Comparison of ENCODE assay signal across 8 cellular contexts in genomic region chr16:70746040-70746707, GRCh38. TPM values are rescaled to one million over a fixed set of nuclear protein-coding genes. Genes with fewer than 3 reads are reported as not detected.
DNase-seq lines count a peak whose midpoint lies in the region; ATAC-seq and TF ChIP-seq lines count a peak whose summit lies in the region.

No MANE protein-coding gene starts in this region.

- H3K18ac ChIP-seq in H9 (ENCODE audit: insufficient read length, low read depth, low read length), result no peak overlapping the region

- H3K27ac ChIP-seq in PC-3 (ENCODE audit: low read length), result peak overlapping the region; percentile 99
- H3K27ac ChIP-seq in colonic mucosa, result peak overlapping the region; percentile 85
- H3K27ac ChIP-seq in H9 (ENCODE audit: insufficient read length, low read depth, low read length), result no peak overlapping the region

- H3K56ac ChIP-seq in H9 (ENCODE audit: insufficient read length, low read depth, low read length), result no peak overlapping the region

- no peak overlapping the region for H3K14ac ChIP-seq in H9 (ENCODE audit: insufficient read depth, low read length)

- POLR2A ChIA-PET in PC-3 (lab: Charles Lee; ENCODE audit: unreplicated experiment), result interaction anchor here (0.6 to 1.0 kb wide), 2 partner anchors 14 to 1100 kb away, joined by 3 to 6 read pairs; partner anchors contain the start of gene ATXN1L

- H2BK15ac ChIP-seq in H9 (ENCODE audit: low read depth, low read length), result no peak overlapping the region

- peak overlapping the region; percentile 12; the same call in 1 of the 2 replicates for H3K4me3 ChIP-seq in PC-3 (ENCODE audit: low read length)
- no peak overlapping the region for H3K4me3 ChIP-seq in colonic mucosa

- peaks cover 1% of the 10 kb centered on the region; the same call in 1 of the 2 replicates for H3K27me3 Mint-ChIP-seq in H9 (ENCODE audit: low read depth)

- H3K4me1 Mint-ChIP-seq in H9, result peaks cover 16 to 19% of the 10 kb centered on the region in 2 experiments

- no peaks in the 10 kb centered on the region for H3F3A ChIP-seq in PC-3 (ENCODE audit: low read length, unreplicated experiment)

- no peak overlapping the region for H2BK5ac ChIP-seq in H9 (ENCODE audit: insufficient read length, low read length)

- H3K27me3 ChIP-seq in PC-3 (ENCODE audit: low read length), result no peaks in the 10 kb centered on the region
- no peaks in the 10 kb centered on the region for H3K27me3 ChIP-seq in colonic mucosa
- H3K27me3 ChIP-seq in H9 (ENCODE audit: insufficient read depth, low read length), result no peaks in the 10 kb centered on the region

- H3K36me3 Mint-ChIP-seq in H9 (ENCODE audit: insufficient read depth in 1 of 3, low read depth in 3 of 3), result peaks cover 21 to 33% (median 26%) of the 10 kb centered on the region in 3 experiments

- H3K9me2 ChIP-seq in PC-3 (replicated peaks; ENCODE audit: low read length), result no peaks in the 10 kb centered on the region

- H4K8ac ChIP-seq in H9 (replicated peaks; ENCODE audit: insufficient read length, low read depth, low read length), result no peak overlapping the region

- BruUV-seq in PC-3 (replicated peaks; lab: Mats Ljungman, UMichigan), result TSS peak; percentile 73

- no peak overlapping the region; a peak in 1 of 5 replicates for H3K4me3 Mint-ChIP-seq in H9

- TF ChIP-seq CTCF in PC-3 (conservative IDR thresholded peaks at IDR 0.05; ENCODE audit: low read depth, low read length) (no peak), colonic mucosa (IDR thresholded peaks at IDR 0.05) (no peak), H9 (conservative IDR thresholded peaks at IDR 0.05) (no peak)

- no peak overlapping the region for H2BK20ac ChIP-seq in H9 (ENCODE audit: low read depth, low read length, poor library complexity, severe bottlenecking)

- no peak overlapping the region for H2BK120ac ChIP-seq in H9 (ENCODE audit: low read depth, low read length, poor library complexity, severe bottlenecking)

- no CpG with 5 or more reads among the region's 12 CpGs for WGBS in H9 (ENCODE audit: extremely low coverage, insufficient read length, low lambda C conversion rate)

- H3T11ph ChIP-seq in H9 (ENCODE audit: low read length), result no peak overlapping the region

- DNase-seq in GM03348 (ENCODE audit: low spot score) (peak; percentile 90), PC-3 (peak; percentile 73), colonic mucosa (peak; percentile 69), myocyte (ENCODE audit: low read depth) (peak; percentile 81), middle frontal gyrus (ENCODE audit: extremely low spot score, low spot score) (no peak), H9 (no peak), NOMO-1 treated with dmso at 0.1 percent for 144 hours (lab: John Stamatoyannopoulos, UW; ENCODE audit: unreplicated experiment) (no peak)

- H3K79me1 ChIP-seq in H9 (ENCODE audit: insufficient read depth, low read depth, low read length, poor library complexity, severe bottlenecking), result no peaks in the 10 kb centered on the region

- H3K9me3 ChIP-seq in PC-3 (ENCODE audit: low read length) (no peaks in the 10 kb centered on the region), colonic mucosa (no peaks in the 10 kb centered on the region), H9 (ENCODE audit: control insufficient read depth, low read depth, low read length) (no peaks in the 10 kb centered on the region)

- no peak overlapping the region for H4K91ac ChIP-seq in H9 (ENCODE audit: insufficient read length, low read depth, low read length)

- CTCF ChIA-PET in PC-3 (lab: Charles Lee), result interaction anchor here (1.4 kb wide), 1 partner anchor 25 kb away, joined by 7 read pairs; no protein-coding TSS in a partner anchor

- peak overlapping the region; percentile 89 for H3K9ac ChIP-seq in PC-3 (ENCODE audit: low read length)
- peak overlapping the region; percentile 41 to 66 for H3K9ac ChIP-seq in colonic mucosa (ENCODE audit: low read depth in 2 of 2, low read length in 2 of 2)
- no peak overlapping the region for H3K9ac ChIP-seq in H9 (ENCODE audit: extremely low read depth, insufficient read length, low read length)

- no peak overlapping the region for H2BK12ac ChIP-seq in H9 (ENCODE audit: insufficient read length, low read depth, low read length)

- H4K5ac ChIP-seq in H9 (ENCODE audit: insufficient read length, low read depth, low read length), result no peak overlapping the region

- peaks cover 36% of the 10 kb centered on the region for H3K4me1 ChIP-seq in PC-3 (ENCODE audit: insufficient read depth, low read length)
- H3K4me1 ChIP-seq in colonic mucosa, result peaks cover 31% of the 10 kb centered on the region
- H3K4me1 ChIP-seq in H9 (ENCODE audit: insufficient read depth, low read length), result peaks cover 7% of the 10 kb centered on the region; the same call in 1 of the 2 replicates

- H3K23ac ChIP-seq in H9 (ENCODE audit: insufficient read length, low read depth, low read length), result no peak overlapping the region

- no peaks in the 10 kb centered on the region for H4K20me1 ChIP-seq in PC-3 (ENCODE audit: low read length)
- H4K20me1 ChIP-seq in H9 (ENCODE audit: control insufficient read depth, insufficient read depth, insufficient read length), result no peaks in the 10 kb centered on the region

- H3K79me2 ChIP-seq in PC-3 (ENCODE audit: low read length) (no peaks in the 10 kb centered on the region), H9 (ENCODE audit: insufficient read depth, low read length) (no peaks in the 10 kb centered on the region)

- H3K36me3 ChIP-seq in PC-3 (ENCODE audit: low read depth, low read length) (peaks cover 8% of the 10 kb centered on the region), colonic mucosa (no peaks in the 10 kb centered on the region)

- peak overlapping the region in 1 of 3 experiments; percentile 74; a peak in 4 of 7 replicates for H3K27ac Mint-ChIP-seq in H9

- peak; percentile 50 for ATAC-seq in PC-3
- no peak for ATAC-seq in GM21367 (IDR thresholded peaks at IDR 0.05; ENCODE audit: unreplicated experiment)

- no peak overlapping the region for H3K4ac ChIP-seq in H9 (ENCODE audit: low read depth, low read length)

- H2AK5ac ChIP-seq in H9 (ENCODE audit: insufficient read length, low read length), result no peak overlapping the region

- intact Hi-C loops in PC-3 (cut with micrococcal nuclease) (loop anchor here (1.0 to 2.0 kb wide), 3 partner anchors 31 to 59 kb away; partner anchors contain the start of gene MTSS2), colonic mucosa (cut with DNase I) (no loop called here)

- H3K23me2 ChIP-seq in H9 (ENCODE audit: insufficient read length, low read depth, low read length, poor library complexity, severe bottlenecking), result no peaks in the 10 kb centered on the region

- H2AFZ ChIP-seq in PC-3 (ENCODE audit: low read length) (peak overlapping the region; percentile 60), H9 (ENCODE audit: low read length) (no peak overlapping the region)

- H3K4me2 ChIP-seq in PC-3 (ENCODE audit: low read length) (peak overlapping the region; percentile 73), H9 (ENCODE audit: insufficient read depth, insufficient read length, low read length) (no peak overlapping the region)

- peaks cover 4 to 8% of the 10 kb centered on the region in 2 experiments; a peak in 3 of 5 replicates for H3K9me3 Mint-ChIP-seq in H9

RNA-seq across cellular contexts. Expression of gene VAC14, which starts 54.8 kb away (rescaled TPM):
- total RNA-seq in PC-3 (2014; rRNA removed) (65.5 and 66.4 TPM in 2 replicates), colonic mucosa (10 to 100 TPM; 20.7 to 41.8 TPM), myocyte (74.0 and 75.7 TPM in 2 replicates), H9 (2021) (47.7 and 49.9 TPM in 2 replicates)
- polyA plus RNA-seq in myocyte (2012), result 131 TPM

Comparison
In these comparisons a context has a peak if more than half of its experiments do, and no peak if none do; other contexts are left out.
1. DNase-seq: peak in GM03348 (single experiment), PC-3 (single experiment), colonic mucosa (single experiment) and myocyte (single experiment); none in middle frontal gyrus (single experiment), H9 (single experiment) and NOMO-1 treated with dmso at 0.1 percent for 144 hours (single experiment).